Comparison of ENCODE assay signal across 1 cellular context in genomic region chr3:39144748-39145380, GRCh38.
A peak's percentile ranks its signal among the peaks of the same experiment; 100 is the strongest.
TF ChIP-seq lines count a peak whose summit lies in the region.

No MANE protein-coding gene starts in this region.

TF ChIP-seq in K562, 482 proteins besides CTCF, POLR2A, EP300 and RAD21:
- peak; percentile 51 for TF ChIP-seq RBM22 (IDR thresholded peaks at IDR 0.05; ENCODE audit: low read depth, low read length, poor library complexity, severe bottlenecking)
- peak; percentile 42; the same call in 1 of the 2 replicates for TF ChIP-seq POLR2AphosphoS5 (IDR thresholded peaks at IDR 0.05; ENCODE audit: control insufficient read depth, insufficient read depth, low read depth, low read length)
- TF ChIP-seq POLR2G (IDR thresholded peaks at IDR 0.05; ENCODE audit: low read depth, low read length), result peak; percentile 48
- TF ChIP-seq RBM25 (IDR thresholded peaks at IDR 0.05; ENCODE audit: low read depth, low read length, severe bottlenecking), result no peak
